ENCODE assay signal across 9 cellular contexts in the genomic region with DNA sequence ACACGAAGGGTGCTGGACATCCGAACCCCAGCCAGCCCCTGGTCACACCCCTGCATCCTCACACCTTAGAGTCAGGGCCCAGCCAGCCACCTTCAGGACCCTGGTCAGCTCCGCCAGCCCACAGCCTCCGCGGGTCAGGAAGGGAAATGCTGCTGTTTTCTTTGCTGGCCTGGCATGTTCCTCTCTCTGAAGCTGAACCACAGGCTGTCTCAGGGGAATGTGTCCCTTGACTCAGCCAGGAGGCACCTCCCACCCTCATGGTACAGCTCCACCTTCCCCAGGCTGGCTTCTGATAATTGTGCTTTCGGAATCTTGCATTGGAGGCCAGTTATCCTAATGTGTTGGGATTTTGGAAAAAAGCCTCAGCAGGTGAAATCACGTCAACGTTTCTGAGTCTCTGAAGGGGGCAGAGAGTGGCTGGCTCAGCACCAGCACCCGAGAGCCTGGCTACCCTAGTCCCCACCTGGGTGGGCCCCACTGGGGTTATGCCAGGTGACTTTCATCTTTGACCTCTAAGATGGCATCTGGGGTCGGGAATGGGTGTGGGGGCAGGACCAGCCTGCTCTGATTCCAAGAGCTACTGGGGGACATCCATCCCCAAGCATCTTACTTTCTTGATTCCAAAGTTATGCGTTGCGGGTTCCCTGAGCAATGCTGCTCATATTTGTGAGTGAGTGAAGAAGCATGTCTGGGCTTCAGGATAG. TPM values are rescaled to one million over a fixed set of nuclear protein-coding genes. Genes with fewer than 3 reads are reported as not detected.
DNase-seq lines count a peak whose midpoint lies in the region; ATAC-seq and TF ChIP-seq lines count a peak whose summit lies in the region.
"Had no signal": no experiment of that assay in that cellular context is flagged by ENCODE, and none has a peak within 500 bp of the region (broad histone marks: within the 10 kb centered on the region; RNA-seq: fewer than 3 reads in every experiment).

No MANE protein-coding gene starts in this region.

- DNase-seq in EH (ENCODE audit: low read depth) (peak; percentile 25), Karpas-422 (peak; percentile 48), brain microvascular endothelial cell (peak; percentile 4), neural crest cell (ENCODE audit: low read depth, low spot score) (peak; percentile 63), foreskin melanocyte (no peak), T-helper 17 cell (no peak)
- DNase-seq in stimulated activated CD4-positive, alpha-beta T cell treated with anti-CD3 and anti-CD28 coated beads, Interleukin-4, amount 100 ng/mL, for 24 hours, result no peak

- no peak overlapping the region for H3K4me2 ChIP-seq in Karpas-422 (ENCODE audit: low read depth, low read length, poor library complexity, severe bottlenecking)

- no peak overlapping the region for H3K9ac ChIP-seq in Karpas-422 (ENCODE audit: low read length)

- H3K4me3 ChIP-seq in Karpas-422 (ENCODE audit: low read length) (no peak overlapping the region), brain microvascular endothelial cell (ENCODE audit: low read depth, low read length) (no peak overlapping the region)
- H3K4me3 ChIP-seq: ascending aorta had no signal

- H3K9me3 ChIP-seq in Karpas-422 (ENCODE audit: low read length) (no peaks in the 10 kb centered on the region), T-helper 17 cell (ENCODE audit: control insufficient read depth, low read length, poor library complexity, severe bottlenecking) (no peaks in the 10 kb centered on the region)
- H3K9me3 ChIP-seq: ascending aorta had no signal

- no peaks in the 10 kb centered on the region for H3K9me3 Mint-ChIP-seq in neural crest cell

- TF ChIP-seq CTCF in brain microvascular endothelial cell (IDR thresholded peaks at IDR 0.05; ENCODE audit: low read depth, low read length, missing control alignments) (no peak), neural crest cell (conservative IDR thresholded peaks at IDR 0.05) (no peak)

- H3K4me3 Mint-ChIP-seq in neural crest cell (peak overlapping the region; percentile 87), T-helper 17 cell (no peak overlapping the region)

- H3K27ac Mint-ChIP-seq in neural crest cell (ENCODE audit: unreplicated experiment) (no peak overlapping the region), T-helper 17 cell (no peak overlapping the region)

- no peak for ATAC-seq in T-helper 17 cell
- no peak for ATAC-seq in HG03045 (IDR thresholded peaks at IDR 0.05; ENCODE audit: unreplicated experiment)

- H4K20me1 ChIP-seq in Karpas-422 (ENCODE audit: insufficient read depth, low read depth, low read length), result no peaks in the 10 kb centered on the region

- H3K4me1 ChIP-seq in Karpas-422 (ENCODE audit: low read length), result no peaks in the 10 kb centered on the region

- in situ Hi-C loops in brain microvascular endothelial cell (cut with HindIII; ENCODE audit: low pct_ligation_motif_present, low sequenced_read_pairs), result no loop called here

- H3K36me3 ChIP-seq in Karpas-422 (ENCODE audit: insufficient read depth, low read length) (no peaks in the 10 kb centered on the region), brain microvascular endothelial cell (replicated peaks) (no peaks in the 10 kb centered on the region)
- H3K36me3 ChIP-seq: ascending aorta had no signal

- no peaks in the 10 kb centered on the region for H3K9me2 ChIP-seq in Karpas-422 (replicated peaks; ENCODE audit: insufficient read depth, low read length)

- H3K79me2 ChIP-seq in Karpas-422 (ENCODE audit: low read length), result no peaks in the 10 kb centered on the region

- peaks cover 27% of the 10 kb centered on the region for H3K27me3 Mint-ChIP-seq in neural crest cell (ENCODE audit: low read depth)
- peaks cover 60% of the 10 kb centered on the region for H3K27me3 Mint-ChIP-seq in T-helper 17 cell

- H2AFZ ChIP-seq in Karpas-422 (ENCODE audit: low read length), result no peak overlapping the region

- H3K36me3 Mint-ChIP-seq in neural crest cell (ENCODE audit: low read depth) (no peaks in the 10 kb centered on the region), T-helper 17 cell (ENCODE audit: low read depth) (peaks cover 5% of the 10 kb centered on the region)

- H3K27ac ChIP-seq in Karpas-422 (ENCODE audit: low read length) (no peak overlapping the region), brain microvascular endothelial cell (no peak overlapping the region)
- H3K27ac ChIP-seq: ascending aorta had no signal

- H3K4me1 Mint-ChIP-seq in neural crest cell, result peaks cover 16% of the 10 kb centered on the region
- peaks cover 3% of the 10 kb centered on the region for H3K4me1 Mint-ChIP-seq in T-helper 17 cell

- H3K27me3 ChIP-seq in Karpas-422 (ENCODE audit: low read length) (no peaks in the 10 kb centered on the region), brain microvascular endothelial cell (replicated peaks) (peaks cover 4% of the 10 kb centered on the region)
- H3K27me3 ChIP-seq: ascending aorta had no signal

RNA-seq across cellular contexts. Expression of a gene that starts 9.8 kb away (rescaled TPM):
- total RNA-seq in Karpas-422 (2014; rRNA removed; shearing (Covaris generic); ENCODE audit: low replicate concordance), result not detected in 2 replicates
- total RNA-seq in neural crest cell, result 23.3 and 27.2 TPM in 2 replicates
- not detected for total RNA-seq in T-helper 17 cell

Comparison
In these comparisons a context has a peak if more than half of its experiments do, and no peak if none do; other contexts are left out.
1. DNase-seq: peak in EH (single experiment), Karpas-422 (single experiment), brain microvascular endothelial cell (single experiment) and neural crest cell (single experiment); none in stimulated activated CD4-positive, alpha-beta T cell treated with anti-CD3 and anti-CD28 coated beads, Interleukin-4, amount 100 ng/mL, for 24 hours (single experiment), foreskin melanocyte (single experiment) and T-helper 17 cell (0 of 3).
2. RNA of a gene that starts 9.8 kb away (total RNA-seq): 23.3 to 27.2 TPM in neural crest cell; not detected in T-helper 17 cell and not detected in Karpas-422; every median in the first group is over 10 times any median in the second.